In genomic region chr18:72697706-72698105, GRCh38 we compare ENCODE assay signal across 20 cellular contexts.
A peak's percentile ranks its signal among the peaks of the same experiment; 100 is the strongest.
DNase-seq lines count a peak whose midpoint lies in the region; ATAC-seq, FAIRE-seq and TF ChIP-seq lines count a peak whose summit lies in the region.
"Had no signal": no experiment of that assay in that cellular context is flagged by ENCODE, and none has a peak within 500 bp of the region (broad histone marks: within the 10 kb centered on the region; RNA-seq: fewer than 3 reads in every experiment).

No MANE protein-coding gene starts in this region.

- no TSS peak for BruUV-seq in PC-3 (replicated peaks; lab: Mats Ljungman, UMichigan)

- POLR2A ChIA-PET in activated CD8-positive, alpha-beta T cell treated with anti-CD3 and anti-CD28 coated beads for 36 hours (lab: Charles Lee): no interaction called here
- POLR2A ChIA-PET in activated CD8-positive, alpha-beta T cell treated with anti-CD3 and anti-CD28 coated beads, Interleukin-2, amount 10 ng/mL, durations not matched to agents 7 days and 5 days (lab: Charles Lee): no interaction called here
- POLR2A ChIA-PET in PC-3 (lab: Charles Lee; ENCODE audit: unreplicated experiment): no interaction called here

- H3K27ac ChIP-seq in PC-3 (ENCODE audit: low read length) (no peak overlapping the region), smooth muscle cell (ENCODE audit: low read depth) (no peak overlapping the region)
- H3K27ac ChIP-seq: BLaER1, SK-N-MC had no signal

- H3K79me2 ChIP-seq in PC-3 (ENCODE audit: low read length) (no peaks in the 10 kb centered on the region), smooth muscle cell (ENCODE audit: low read depth) (no peaks in the 10 kb centered on the region)

- H3K9ac ChIP-seq in PC-3 (ENCODE audit: low read length): no peak overlapping the region
- H3K9ac ChIP-seq in smooth muscle cell (ENCODE audit: low read depth): no peak overlapping the region
- H3K9ac ChIP-seq: BLaER1 had no signal

- no peaks in the 10 kb centered on the region for H3K4me1 Mint-ChIP-seq in activated CD8-positive, alpha-beta T cell treated with anti-CD3 and anti-CD28 coated beads for 36 hours (ENCODE audit: low read depth)
- H3K4me1 Mint-ChIP-seq in activated CD8-positive, alpha-beta T cell treated with anti-CD3 and anti-CD28 coated beads, Interleukin-2, amount 10 ng/mL, durations not matched to agents 7 days and 5 days (ENCODE audit: low read depth): no peaks in the 10 kb centered on the region
- H3K4me1 Mint-ChIP-seq: CD4-positive, alpha-beta memory T cell had no signal

- no peaks in the 10 kb centered on the region for H3K27me3 Mint-ChIP-seq in activated CD8-positive, alpha-beta T cell treated with anti-CD3 and anti-CD28 coated beads for 36 hours
- no peaks in the 10 kb centered on the region for H3K27me3 Mint-ChIP-seq in activated CD8-positive, alpha-beta T cell treated with anti-CD3 and anti-CD28 coated beads, Interleukin-2, amount 10 ng/mL, durations not matched to agents 7 days and 5 days (ENCODE audit: low read depth)
- H3K27me3 Mint-ChIP-seq: CD4-positive, alpha-beta memory T cell had no signal

- intact Hi-C loops in activated CD8-positive, alpha-beta T cell treated with anti-CD3 and anti-CD28 coated beads for 36 hours (cut with micrococcal nuclease): no loop called here
- intact Hi-C loops in PC-3 (cut with micrococcal nuclease): no loop called here

- H3K27me3 ChIP-seq in PC-3 (ENCODE audit: low read length): no peaks in the 10 kb centered on the region
- no peaks in the 10 kb centered on the region for H3K27me3 ChIP-seq in smooth muscle cell (ENCODE audit: low read depth)
- H3K27me3 ChIP-seq: BLaER1 had no signal

- H3K36me3 ChIP-seq in PC-3 (ENCODE audit: low read depth, low read length) (no peaks in the 10 kb centered on the region), smooth muscle cell (ENCODE audit: low read depth) (no peaks in the 10 kb centered on the region)
- H3K36me3 ChIP-seq: BLaER1 had no signal

- H3K4me1 ChIP-seq in PC-3 (ENCODE audit: insufficient read depth, low read length) (no peaks in the 10 kb centered on the region), smooth muscle cell (ENCODE audit: low read depth) (peaks cover 4% of the 10 kb centered on the region)
- H3K4me1 ChIP-seq: BLaER1 had no signal

- H3F3A ChIP-seq in PC-3 (ENCODE audit: low read length, unreplicated experiment) (no peaks in the 10 kb centered on the region), smooth muscle cell (ENCODE audit: low read depth) (no peaks in the 10 kb centered on the region)

- H3K4me3 ChIP-seq in PC-3 (ENCODE audit: low read length): no peak overlapping the region
- H3K4me3 ChIP-seq in choroid plexus epithelial cell (ENCODE audit: low read depth, low read length): peak overlapping the region; percentile 28
- H3K4me3 ChIP-seq in smooth muscle cell: no peak overlapping the region
- H3K4me3 ChIP-seq: BLaER1, K562, SK-N-MC had no signal

- H3K27ac Mint-ChIP-seq in activated CD8-positive, alpha-beta T cell treated with anti-CD3 and anti-CD28 coated beads for 36 hours: no peak overlapping the region
- no peak overlapping the region for H3K27ac Mint-ChIP-seq in activated CD8-positive, alpha-beta T cell treated with anti-CD3 and anti-CD28 coated beads, Interleukin-2, amount 10 ng/mL, durations not matched to agents 7 days and 5 days
- H3K27ac Mint-ChIP-seq: CD4-positive, alpha-beta memory T cell had no signal

- H4K20me1 ChIP-seq in PC-3 (ENCODE audit: low read length) (no peaks in the 10 kb centered on the region), smooth muscle cell (ENCODE audit: low read depth) (no peaks in the 10 kb centered on the region)
- H4K20me1 ChIP-seq: BLaER1 had no signal

- no peaks in the 10 kb centered on the region for H3K9me3 Mint-ChIP-seq in activated CD8-positive, alpha-beta T cell treated with anti-CD3 and anti-CD28 coated beads for 36 hours
- no peaks in the 10 kb centered on the region for H3K9me3 Mint-ChIP-seq in activated CD8-positive, alpha-beta T cell treated with anti-CD3 and anti-CD28 coated beads, Interleukin-2, amount 10 ng/mL, durations not matched to agents 7 days and 5 days (ENCODE audit: insufficient read depth)

- H2AFZ ChIP-seq in PC-3 (ENCODE audit: low read length) (peak overlapping the region; percentile 54; the same call in 1 of the 2 replicates), smooth muscle cell (ENCODE audit: low read depth) (peak overlapping the region; percentile 43)

- ATAC-seq in activated CD8-positive, alpha-beta T cell treated with anti-CD3 and anti-CD28 coated beads for 36 hours: no peak
- no peak for ATAC-seq in activated CD8-positive, alpha-beta T cell treated with anti-CD3 and anti-CD28 coated beads, Interleukin-2, amount 10 ng/mL, durations not matched to agents 7 days and 5 days
- no peak for ATAC-seq in PC-3
- ATAC-seq: K562 had no signal

- H3K4me2 ChIP-seq in PC-3 (ENCODE audit: low read length): no peak overlapping the region
- H3K4me2 ChIP-seq in smooth muscle cell: no peak overlapping the region
- H3K4me2 ChIP-seq: BLaER1 had no signal

- no peaks in the 10 kb centered on the region for H3K9me2 ChIP-seq in PC-3 (replicated peaks; ENCODE audit: low read length)

- H3K9me3 ChIP-seq in PC-3 (ENCODE audit: low read length): no peaks in the 10 kb centered on the region
- H3K9me3 ChIP-seq in smooth muscle cell (replicated peaks; ENCODE audit: low read depth): no peaks in the 10 kb centered on the region
- H3K9me3 ChIP-seq: BLaER1 had no signal

- CTCF ChIA-PET in activated CD8-positive, alpha-beta T cell treated with anti-CD3 and anti-CD28 coated beads for 36 hours (lab: Charles Lee): no interaction called here
- CTCF ChIA-PET in activated CD8-positive, alpha-beta T cell treated with anti-CD3 and anti-CD28 coated beads, Interleukin-2, amount 10 ng/mL, durations not matched to agents 7 days and 5 days (lab: Charles Lee): no interaction called here
- CTCF ChIA-PET in PC-3 (lab: Charles Lee): no interaction called here

- FAIRE-seq in frontal cortex (lab: Jason Lieb, UNC): no peak
- FAIRE-seq: A204.1, K562 had no signal

- TF ChIP-seq CTCF in activated CD8-positive, alpha-beta T cell treated with anti-CD3 and anti-CD28 coated beads for 36 hours (IDR thresholded peaks at IDR 0.05): no peak
- TF ChIP-seq CTCF in PC-3 (conservative IDR thresholded peaks at IDR 0.05; ENCODE audit: low read depth, low read length): no peak
- TF ChIP-seq CTCF in choroid plexus epithelial cell (conservative IDR thresholded peaks at IDR 0.05; ENCODE audit: low read depth, low read length): no peak
- no peak for TF ChIP-seq CTCF in smooth muscle cell (IDR thresholded peaks at IDR 0.05; ENCODE audit: borderline replicate concordance, insufficient read depth, poor library complexity, severe bottlenecking)

- WGBS in smooth muscle cell (ENCODE audit: low lambda C conversion rate): 70% methylated on average over 6 of the region's 6 CpGs

- H3K36me3 Mint-ChIP-seq in activated CD8-positive, alpha-beta T cell treated with anti-CD3 and anti-CD28 coated beads for 36 hours (ENCODE audit: low read depth): no peaks in the 10 kb centered on the region
- H3K36me3 Mint-ChIP-seq in activated CD8-positive, alpha-beta T cell treated with anti-CD3 and anti-CD28 coated beads, Interleukin-2, amount 10 ng/mL, durations not matched to agents 7 days and 5 days (ENCODE audit: low read depth): no peaks in the 10 kb centered on the region
- H3K36me3 Mint-ChIP-seq: CD4-positive, alpha-beta memory T cell had no signal

- peak; percentile 5 for DNase-seq in activated CD8-positive, alpha-beta T cell treated with anti-CD3 and anti-CD28 coated beads for 36 hours
- DNase-seq in activated CD8-positive, alpha-beta T cell treated with anti-CD3 and anti-CD28 coated beads, Interleukin-2, amount 10 ng/mL, durations not matched to agents 7 days and 5 days: no peak
- DNase-seq in PC-3 (no peak), choroid plexus epithelial cell (ENCODE audit: low read depth) (peak; percentile 12), smooth muscle cell (lab: John Stamatoyannopoulos, UW; ENCODE audit: unreplicated experiment) (no peak), NCI-H2171 treated with DMSO at 0.1 percent for 48 hours (lab: John Stamatoyannopoulos, UW) (no peak), DMS114 treated with DMSO at 0.1 percent for 48 hours (lab: John Stamatoyannopoulos, UW; ENCODE audit: unreplicated experiment) (no peak), frontal cortex (ENCODE audit: low spot score in 2 of 2) (no peak)
- DNase-seq: CD4-positive, alpha-beta memory T cell; GOT3; MV-4-11; NCI-H1417 treated with DMSO at 0.1 percent for 48 hours; NCI-H187 treated with DMSO at 0.1 percent for 48 hours; NCI-H345; NCI-H526 treated with DMSO at 0.1 percent for 48 hours; SHP77 had no signal

- H3K4me3 Mint-ChIP-seq in activated CD8-positive, alpha-beta T cell treated with anti-CD3 and anti-CD28 coated beads for 36 hours: no peak overlapping the region
- no peak overlapping the region for H3K4me3 Mint-ChIP-seq in activated CD8-positive, alpha-beta T cell treated with anti-CD3 and anti-CD28 coated beads, Interleukin-2, amount 10 ng/mL, durations not matched to agents 7 days and 5 days
- H3K4me3 Mint-ChIP-seq: CD4-positive, alpha-beta memory T cell had no signal

Comparison
In these comparisons a context has a peak if more than half of its experiments do, and no peak if none do; other contexts are left out.
1. DNase-seq: peak in activated CD8-positive, alpha-beta T cell treated with anti-CD3 and anti-CD28 coated beads for 36 hours (single experiment) and choroid plexus epithelial cell (single experiment); none in activated CD8-positive, alpha-beta T cell treated with anti-CD3 and anti-CD28 coated beads, Interleukin-2, amount 10 ng/mL, durations not matched to agents 7 days and 5 days (single experiment), PC-3 (single experiment), smooth muscle cell (single experiment), NCI-H2171 treated with DMSO at 0.1 percent for 48 hours (single experiment), DMS114 treated with DMSO at 0.1 percent for 48 hours (single experiment) and frontal cortex (0 of 2).